In genomic region chr17:82212331-82213250, GRCh38 we compare ENCODE assay signal across 8 cellular contexts. TPM values are rescaled to one million over a fixed set of nuclear protein-coding genes. Genes with fewer than 3 reads are reported as not detected.
DNase-seq lines count a peak whose midpoint lies in the region; ATAC-seq and TF ChIP-seq lines count a peak whose summit lies in the region.

Gene CCDC57, minus strand, starts transcription at chr17:82212842. Its CDS starts 10,898 bp downstream, at chr17:82201944.

- intact Hi-C loops in activated B cell treated with CpG ODN at 0.5 μM for 24 hours (cut with micrococcal nuclease) = loop anchor here (1.0 to 2.0 kb wide), 3 partner anchors 16 to 86 kb away; no protein-coding TSS in a partner anchor

- H3K27me3 Mint-ChIP-seq in activated B cell treated with CpG ODN at 0.5 μM for 24 hours (no peaks in the 10 kb centered on the region), chondrocyte (ENCODE audit: low read depth) (no peaks in the 10 kb centered on the region)

- no peak for TF ChIP-seq CTCF in activated B cell treated with CpG ODN at 0.5 μM for 24 hours (IDR thresholded peaks at IDR 0.05)
- no peak for TF ChIP-seq CTCF in chondrocyte (IDR thresholded peaks at IDR 0.05)

- H3K9me3 Mint-ChIP-seq in activated B cell treated with CpG ODN at 0.5 μM for 24 hours (no peaks in the 10 kb centered on the region), chondrocyte (ENCODE audit: low read depth) (no peaks in the 10 kb centered on the region)

- H3K4me3 Mint-ChIP-seq in activated B cell treated with CpG ODN at 0.5 μM for 24 hours (peak within 1 kb of the TSS; percentile 84), chondrocyte (ENCODE audit: unreplicated experiment) (peak within 1 kb of the TSS; percentile 68)

- H3K4me1 Mint-ChIP-seq in activated B cell treated with CpG ODN at 0.5 μM for 24 hours = peaks cover 43% of the 10 kb centered on the region
- peaks cover 41% of the 10 kb centered on the region for H3K4me1 Mint-ChIP-seq in chondrocyte (ENCODE audit: low read depth)

- CTCF ChIA-PET in HEK293T (lab: Yijun Ruan, JAX) (interaction anchor here (0.8 kb wide), 1 partner anchor 83 kb away, joined by 5 read pairs; no protein-coding TSS in a partner anchor), activated B cell treated with CpG ODN at 0.5 μM for 24 hours (lab: Charles Lee) (interaction anchor here (0.9 kb wide), 1 partner anchor 26 kb away, joined by 3 read pairs; no protein-coding TSS in a partner anchor)

- H3K36me3 Mint-ChIP-seq in activated B cell treated with CpG ODN at 0.5 μM for 24 hours (ENCODE audit: low read depth) (peaks cover under 1% of the 10 kb centered on the region), chondrocyte (ENCODE audit: low read depth) (peaks cover under 1% of the 10 kb centered on the region)

- DNase-seq in DMS 273 (lab: John Stamatoyannopoulos, UW; ENCODE audit: unreplicated experiment) = peak; percentile 91
- DNase-seq in DMS 273 treated with DMSO at 0.1 percent for 48 hours (lab: John Stamatoyannopoulos, UW) = no peak
- peak; percentile 94 for DNase-seq in HEK293T (ENCODE audit: extremely low spot score)
- DNase-seq in NCI-H1048 (lab: John Stamatoyannopoulos, UW) = peak; percentile 23
- DNase-seq in activated B cell treated with CpG ODN at 0.5 μM for 24 hours = peak; percentile 78
- DNase-seq in chondrocyte (ENCODE audit: low spot score) = peak; percentile 92
- DNase-seq in kidney tubule cell (ENCODE audit: low spot score) = peak; percentile 86
- peak; percentile 56 to 71 for DNase-seq in stimulated activated CD4-positive, alpha-beta T cell treated with anti-CD3 and anti-CD28 coated beads, Interleukin-15, amount 100 ng/mL, for 48 hours (ENCODE audit: low read depth in 2 of 2)

- H3K27ac Mint-ChIP-seq in activated B cell treated with CpG ODN at 0.5 μM for 24 hours (peak within 1 kb of the TSS; percentile 91), chondrocyte (ENCODE audit: unreplicated experiment) (peak within 1 kb of the TSS; percentile 81)

- POLR2A ChIA-PET in HEK293T (lab: Yijun Ruan, JAX) = interaction anchor here (0.5 to 1.5 kb wide), 4 partner anchors 12 to 182 kb away, joined by 3 to 5 read pairs (median 4); no protein-coding TSS in a partner anchor
- POLR2A ChIA-PET in activated B cell treated with CpG ODN at 0.5 μM for 24 hours (lab: Charles Lee) = interaction anchor here (0.6 to 8.1 kb wide), 7 partner anchors 17 to 297 kb away, joined by 3 to 60 read pairs (median 4); partner anchors contain the start of genes CSNK1D, DCXR and SLC16A3

- peak; percentile 73 for ATAC-seq in activated B cell treated with CpG ODN at 0.5 μM for 24 hours (ENCODE audit: low read depth)

TF ChIP-seq in HEK293T, 16 proteins besides CTCF, POLR2A, EP300 and RAD21:
- TF ChIP-seq HDGF (IDR thresholded peaks at IDR 0.05; ENCODE audit: borderline replicate concordance) (no peak), FOXA1 (IDR thresholded peaks at IDR 0.05) (no peak), SUZ12 (IDR thresholded peaks at IDR 0.05) (no peak), TARDBP (IDR thresholded peaks at IDR 0.05) (peak; percentile 41; the same call in 1 of the 2 replicates), FOXM1 (IDR thresholded peaks at IDR 0.05; ENCODE audit: borderline replicate concordance) (peak; percentile 81; the same call in 1 of the 2 replicates), NFRKB (IDR thresholded peaks at IDR 0.05) (no peak), ARNT (IDR thresholded peaks at IDR 0.05) (peak; percentile 70; the same call in 1 of the 2 replicates), ZNF384 (IDR thresholded peaks at IDR 0.05) (peak; percentile 92), ELF4 (IDR thresholded peaks at IDR 0.05) (no peak), LEF1 (IDR thresholded peaks at IDR 0.05; ENCODE audit: borderline replicate concordance) (peak; percentile 85), PKNOX1 (IDR thresholded peaks at IDR 0.05) (no peak), SP1 (IDR thresholded peaks at IDR 0.05) (no peak), L3MBTL2 (conservative IDR thresholded peaks at IDR 0.05) (no peak), CTBP1 (IDR thresholded peaks at IDR 0.05; ENCODE audit: borderline replicate concordance) (no peak), FOXK2 (IDR thresholded peaks at IDR 0.05) (no peak), BHLHE40 (IDR thresholded peaks at IDR 0.05; ENCODE audit: borderline replicate concordance) (no peak)

RNA-seq across cellular contexts. Expression of gene CCDC57, which starts in this region (rescaled TPM):
- 56.6 TPM in 2 replicates for total RNA-seq in activated B cell treated with CpG ODN at 0.5 μM for 24 hours
- 23.5 to 39.8 TPM (median 24.1 TPM) in 3 replicates for total RNA-seq in chondrocyte
